8 cellular contexts compared by ENCODE assay signal in genomic region chr2:71275939-71276310, GRCh38. TPM values are rescaled to one million over a fixed set of nuclear protein-coding genes. Genes with fewer than 3 reads are reported as not detected.
DNase-seq lines count a peak whose midpoint lies in the region; ATAC-seq and TF ChIP-seq lines count a peak whose summit lies in the region.

No MANE protein-coding gene starts in this region.

- TF ChIP-seq CTCF in retinal pigment epithelial cell (conservative IDR thresholded peaks at IDR 0.05; ENCODE audit: low read depth, low read length) = no peak

- H3K4me3 ChIP-seq in retinal pigment epithelial cell (ENCODE audit: low read length) = peak overlapping the region; percentile 24

- ATAC-seq in GM18517 (IDR thresholded peaks at IDR 0.05; ENCODE audit: unreplicated experiment) (peak; percentile 30), GM21737 (IDR thresholded peaks at IDR 0.05; ENCODE audit: unreplicated experiment) (no peak), GM21717 (IDR thresholded peaks at IDR 0.05; ENCODE audit: unreplicated experiment) (no peak)
- no peak for ATAC-seq in effector memory CD8-positive, alpha-beta T cell (replicated peaks)

- peaks cover 5 to 12% (median 9%) of the 10 kb centered on the region in 3 donors for H3K4me1 Mint-ChIP-seq in IgD-negative memory B cell
- peaks cover 6 to 9% of the 10 kb centered on the region in 2 donors for H3K4me1 Mint-ChIP-seq in effector memory CD8-positive, alpha-beta T cell (ENCODE audit: low read depth in 2 of 2)

- no peak for DNase-seq in effector memory CD8-positive, alpha-beta T cell
- no peak for DNase-seq in retinal pigment epithelial cell (ENCODE audit: low read depth)
- DNase-seq in NCI-H1694 (lab: John Stamatoyannopoulos, UW) = no peak
- DNase-seq in stimulated activated CD4-positive, alpha-beta T cell treated with anti-CD3 and anti-CD28 coated beads, Interleukin-2, amount 100 ng/mL, for 24 hours = no peak

- no peaks in the 10 kb centered on the region for H3K36me3 Mint-ChIP-seq in IgD-negative memory B cell
- no peaks in the 10 kb centered on the region for H3K36me3 Mint-ChIP-seq in effector memory CD8-positive, alpha-beta T cell (ENCODE audit: insufficient read depth)

- H3K27me3 Mint-ChIP-seq in IgD-negative memory B cell = peaks cover 32% of the 10 kb centered on the region
- H3K27me3 Mint-ChIP-seq in effector memory CD8-positive, alpha-beta T cell = peaks cover 81 to 95% of the 10 kb centered on the region in 2 donors

- no peaks in the 10 kb centered on the region for H3K9me3 Mint-ChIP-seq in IgD-negative memory B cell
- H3K9me3 Mint-ChIP-seq in effector memory CD8-positive, alpha-beta T cell = peaks cover 0 to 3% of the 10 kb centered on the region in 2 donors

- H3K4me3 Mint-ChIP-seq in IgD-negative memory B cell = peak overlapping the region; percentile 43 to 90 (median 68)
- peak overlapping the region; percentile 70 for H3K4me3 Mint-ChIP-seq in effector memory CD8-positive, alpha-beta T cell

- no peak overlapping the region for H3K27ac Mint-ChIP-seq in IgD-negative memory B cell
- no peak overlapping the region for H3K27ac Mint-ChIP-seq in effector memory CD8-positive, alpha-beta T cell

RNA-seq across cellular contexts. Expression of gene PAIP2B, which starts 49.0 kb away (rescaled TPM):
- 3.1 TPM for polyA plus RNA-seq in IgD-negative memory B cell

RNA-seq across cellular contexts. Expression of gene ZNF638, which starts 55.7 kb away (rescaled TPM):
- 60.3 TPM for polyA plus RNA-seq in IgD-negative memory B cell
